In genomic region chr1:228546541-228547463, GRCh38 we compare ENCODE assay signal across 16 cellular contexts. TPM values are rescaled to one million over a fixed set of nuclear protein-coding genes. Genes with fewer than 3 reads are reported as not detected.
A peak's percentile ranks its signal among the peaks of the same experiment; 100 is the strongest.
DNase-seq lines count a peak whose midpoint lies in the region; ATAC-seq, FAIRE-seq and TF ChIP-seq lines count a peak whose summit lies in the region.
"Had no signal": no experiment of that assay in that cellular context is flagged by ENCODE, and none has a peak within 500 bp of the region (broad histone marks: within the 10 kb centered on the region; RNA-seq: fewer than 3 reads in every experiment).

No MANE protein-coding gene starts in this region.

- H3K4me3 ChIP-seq in heart right ventricle, result no peak overlapping the region
- H3K4me3 ChIP-seq in neural progenitor cell, result no peak overlapping the region
- H3K4me3 ChIP-seq in spleen, result no peak overlapping the region
- H3K4me3 ChIP-seq: BLaER1, GM23248 had no signal

- no peak for TF ChIP-seq POLR2A in spleen (IDR thresholded peaks at IDR 0.05)

- no peaks in the 10 kb centered on the region for H3K36me3 Mint-ChIP-seq in neural progenitor cell
- no peaks in the 10 kb centered on the region for H3K36me3 Mint-ChIP-seq in activated T-cell treated with anti-CD3 and anti-CD28 coated beads, Interleukin-2, amount 50 U/mL, for 72 hours (ENCODE audit: insufficient read depth in 2 of 2)
- H3K36me3 Mint-ChIP-seq: CD4-positive, CD25-positive, alpha-beta regulatory T cell had no signal

- no peak overlapping the region for H3K9ac ChIP-seq in neural progenitor cell
- H3K9ac ChIP-seq: BLaER1, GM23248 had no signal

- intact Hi-C loops in cardiac septum (cut with DNase I), result no loop called here
- intact Hi-C loops in heart right ventricle (cut with DNase I), result no loop called here
- intact Hi-C loops in spleen (cut with DNase I; ENCODE audit: low total_unique reads), result no loop called here

- H3K27me3 ChIP-seq in heart right ventricle (peaks cover 0 to 13% (median 0%) of the 10 kb centered on the region in 7 donors), neural progenitor cell (peaks cover 20% of the 10 kb centered on the region), spleen (replicated peaks in 1 of 7) (peaks cover 0 to 63% (median 0%) of the 10 kb centered on the region in 7 donors)
- H3K27me3 ChIP-seq: BLaER1 had no signal

- H2AFZ ChIP-seq in neural progenitor cell (replicated peaks), result no peak overlapping the region
- H2AFZ ChIP-seq: GM23248 had no signal

- H3F3A ChIP-seq in neural progenitor cell (ENCODE audit: low read depth), result no peaks in the 10 kb centered on the region

- WGBS in heart right ventricle, 2 donors, result 76 to 78% methylated on average over 12 of the region's 12 CpGs
- 69 to 78% (median 75%) methylated on average over 12 of the region's 12 CpGs for WGBS in spleen, 5 donors

- no peak overlapping the region for H3K27ac Mint-ChIP-seq in neural progenitor cell
- no peak overlapping the region for H3K27ac Mint-ChIP-seq in activated T-cell treated with anti-CD3 and anti-CD28 coated beads, Interleukin-2, amount 50 U/mL, for 72 hours
- H3K27ac Mint-ChIP-seq: CD4-positive, CD25-positive, alpha-beta regulatory T cell had no signal

- no peaks in the 10 kb centered on the region for H3K9me3 ChIP-seq in heart right ventricle
- H3K9me3 ChIP-seq in neural progenitor cell (ENCODE audit: low read depth), result no peaks in the 10 kb centered on the region
- no peaks in the 10 kb centered on the region for H3K9me3 ChIP-seq in spleen
- H3K9me3 ChIP-seq: BLaER1 had no signal

- H3K36me3 ChIP-seq in heart right ventricle, result no peaks in the 10 kb centered on the region
- no peaks in the 10 kb centered on the region for H3K36me3 ChIP-seq in neural progenitor cell
- no peaks in the 10 kb centered on the region for H3K36me3 ChIP-seq in spleen
- H3K36me3 ChIP-seq: BLaER1 had no signal

- no peak for FAIRE-seq in urothelium cell line (lab: Jason Lieb, UNC)
- FAIRE-seq: GM18507, H54 had no signal

- no peaks in the 10 kb centered on the region for H3K79me2 ChIP-seq in neural progenitor cell (ENCODE audit: low read depth)

- H3K4me1 Mint-ChIP-seq in neural progenitor cell, result no peaks in the 10 kb centered on the region
- H3K4me1 Mint-ChIP-seq in activated T-cell treated with anti-CD3 and anti-CD28 coated beads, Interleukin-2, amount 50 U/mL, for 72 hours (ENCODE audit: low read depth), result no peaks in the 10 kb centered on the region
- H3K4me1 Mint-ChIP-seq: CD4-positive, CD25-positive, alpha-beta regulatory T cell had no signal

- H3K4me1 ChIP-seq in heart right ventricle, result peaks cover 0 to 11% (median 0%) of the 10 kb centered on the region in 9 donors
- H3K4me1 ChIP-seq in neural progenitor cell, result no peaks in the 10 kb centered on the region
- no peaks in the 10 kb centered on the region for H3K4me1 ChIP-seq in spleen
- H3K4me1 ChIP-seq: BLaER1 had no signal

- H3K27me3 Mint-ChIP-seq in neural progenitor cell (ENCODE audit: insufficient read depth, low read depth), result peaks cover 35% of the 10 kb centered on the region
- H3K27me3 Mint-ChIP-seq in activated T-cell treated with anti-CD3 and anti-CD28 coated beads, Interleukin-2, amount 50 U/mL, for 72 hours (ENCODE audit: low read depth), result peaks cover 69% of the 10 kb centered on the region

- DNase-seq in cardiac septum (ENCODE audit: low spot score), result peak; percentile 29
- DNase-seq in heart right ventricle, result no peak
- DNase-seq in neural progenitor cell (ENCODE audit: low spot score), result no peak
- peak; percentile 9 for DNase-seq in spleen
- DNase-seq in activated T-cell treated with anti-CD3 and anti-CD28 coated beads, Interleukin-2, amount 50 U/mL, for 72 hours, result no peak
- no peak for DNase-seq in urothelium cell line (ENCODE audit: low spot score)
- DNase-seq: 8988T; AML-193; CD4-positive, CD25-positive, alpha-beta regulatory T cell; DMS 273 treated with DMSO at 0.1 percent for 48 hours; GM23248 had no signal

- ATAC-seq in heart right ventricle (no peak), HG03135 (IDR thresholded peaks at IDR 0.05; ENCODE audit: unreplicated experiment) (no peak)
- no peak for ATAC-seq in activated T-cell treated with anti-CD3 and anti-CD28 coated beads, Interleukin-2, amount 50 U/mL, for 72 hours (replicated peaks in 1 of 2)
- ATAC-seq: HCT116 had no signal

- TF ChIP-seq CTCF in heart right ventricle (IDR thresholded peaks at IDR 0.05) (no peak), neural progenitor cell (IDR thresholded peaks at IDR 0.05) (no peak), spleen (IDR thresholded peaks at IDR 0.05 in 8 of 11, conservative IDR thresholded peaks at IDR 0.05 in 3 of 11) (no peak)

- peak overlapping the region; percentile 3 for H3K4me3 Mint-ChIP-seq in neural progenitor cell
- H3K4me3 Mint-ChIP-seq in activated T-cell treated with anti-CD3 and anti-CD28 coated beads, Interleukin-2, amount 50 U/mL, for 72 hours, result no peak overlapping the region
- H3K4me3 Mint-ChIP-seq: CD4-positive, CD25-positive, alpha-beta regulatory T cell had no signal

- H3K27ac ChIP-seq in heart right ventricle (no peak overlapping the region), neural progenitor cell (no peak overlapping the region), spleen (no peak overlapping the region)
- H3K27ac ChIP-seq: BLaER1, GM23248 had no signal

- H3K4me2 ChIP-seq in neural progenitor cell, result no peak overlapping the region
- H3K4me2 ChIP-seq: BLaER1 had no signal

- no peaks in the 10 kb centered on the region for H3K9me3 Mint-ChIP-seq in neural progenitor cell
- H3K9me3 Mint-ChIP-seq in activated T-cell treated with anti-CD3 and anti-CD28 coated beads, Interleukin-2, amount 50 U/mL, for 72 hours, result peaks cover 0 to 5% of the 10 kb centered on the region in 2 donors

- no peaks in the 10 kb centered on the region for H4K20me1 ChIP-seq in neural progenitor cell (ENCODE audit: low read depth)
- H4K20me1 ChIP-seq: BLaER1 had no signal

RNA-seq across cellular contexts. Expression of gene RNF187, which starts 59.6 kb away (rescaled TPM):
- total RNA-seq in cardiac septum, result 83.2 TPM
- total RNA-seq in heart right ventricle, result 10 to 100 TPM; 79.1 to 99.7 (median 89.9) TPM
- polyA plus RNA-seq in heart right ventricle, result 10 to 100 TPM; 18.9 to 37.2 TPM
- 16.1 and 32.3 TPM in 2 replicates for total RNA-seq in neural progenitor cell (ENCODE audit: low replicate concordance)
- 100 to 1,000 TPM in 2 of 7 donors, 10 to 100 TPM in 5; 38.9 to 118 (median 83.8) TPM for total RNA-seq in spleen
- 10 to 100 TPM; 21.4 to 44.9 (median 30.7) TPM for polyA plus RNA-seq in spleen
- 100 to 1,000 TPM; 306 to 339 TPM for total RNA-seq in activated T-cell treated with anti-CD3 and anti-CD28 coated beads, Interleukin-2, amount 50 U/mL, for 72 hours

Comparison
In these comparisons a context has a peak if more than half of its experiments do, and no peak if none do; other contexts are left out.
1. DNase-seq: peak in cardiac septum (single experiment) and spleen (single experiment); none in heart right ventricle (0 of 2), neural progenitor cell (single experiment), activated T-cell treated with anti-CD3 and anti-CD28 coated beads, Interleukin-2, amount 50 U/mL, for 72 hours (0 of 2) and urothelium cell line (single experiment).